Comparison of ENCODE assay signal across 8 cellular contexts in the genomic region with DNA sequence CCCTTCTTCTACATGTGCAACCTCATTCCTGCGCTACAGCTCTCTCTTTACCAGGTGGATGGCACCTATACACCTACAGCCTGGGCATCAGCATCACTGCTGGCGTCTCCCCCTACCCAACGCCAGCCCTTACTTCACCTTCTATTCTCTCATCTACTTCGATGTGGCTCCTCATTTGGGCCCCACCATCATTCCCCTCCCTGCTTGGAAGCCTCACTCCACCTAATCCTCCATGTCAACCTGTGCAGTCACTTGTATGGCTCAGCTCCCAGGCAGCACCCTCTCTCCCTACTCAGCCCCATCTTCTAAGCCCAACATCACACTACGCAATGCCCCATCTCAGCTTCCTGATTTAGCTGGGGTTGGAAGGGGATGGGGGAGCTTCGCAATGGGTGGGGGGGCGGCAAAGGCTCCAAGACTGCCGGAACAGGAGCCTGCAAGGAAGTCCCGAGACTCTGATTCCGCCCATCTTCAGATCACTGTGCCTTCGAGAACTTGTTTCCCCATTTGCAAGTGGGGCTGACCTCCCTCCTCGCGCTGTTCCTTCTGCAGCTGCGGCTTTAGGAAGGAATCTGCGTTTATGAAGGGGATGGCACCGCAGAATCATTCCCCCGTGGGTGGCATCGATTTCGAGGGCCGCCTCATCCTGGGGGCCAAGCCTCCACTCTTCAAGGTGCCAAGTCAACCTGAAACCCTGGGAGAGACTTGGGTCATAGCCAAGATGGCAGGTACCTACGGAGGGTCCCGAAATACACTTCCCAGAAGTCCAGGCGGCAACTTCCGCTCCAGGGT. TPM values are rescaled to one million over a fixed set of nuclear protein-coding genes. Genes with fewer than 3 reads are reported as not detected.
DNase-seq lines count a peak whose midpoint lies in the region; ATAC-seq and TF ChIP-seq lines count a peak whose summit lies in the region.

No MANE protein-coding gene starts in this region.

- H4K20me1 ChIP-seq in DOHH2 (ENCODE audit: control insufficient read depth, insufficient read depth, low read depth, low read length) (no peaks in the 10 kb centered on the region), fibroblast of lung (ENCODE audit: control insufficient read depth, extremely low read depth, insufficient read depth, low read length) (no peaks in the 10 kb centered on the region)

- DNase-seq in SJSA1 (ENCODE audit: low read depth in 1 of 2, low spot score in 2 of 2) (peak in 1 of 2 experiments; percentile 30), fibroblast of lung (ENCODE audit: low read depth in 2 of 2) (no peak), prostate gland (ENCODE audit: low spot score) (no peak), HT-29 (ENCODE audit: low spot score) (no peak), posterior cingulate gyrus (no peak), cerebellum (ENCODE audit: low spot score) (no peak)

- H3K9ac ChIP-seq in fibroblast of lung (ENCODE audit: insufficient read depth, low read length) = peak overlapping the region; percentile 94

- H3K4me3 ChIP-seq in DOHH2 (ENCODE audit: low read length) = peak overlapping the region; percentile 76
- peak overlapping the region; percentile 55 for H3K4me3 ChIP-seq in SJSA1
- H3K4me3 ChIP-seq in fibroblast of lung (replicated peaks in 1 of 4; ENCODE audit: control extremely low read depth in 1 of 4, insufficient read depth in 1 of 4, low read depth in 3 of 4, low read length in 4 of 4) = peak overlapping the region; percentile 58 to 91 (median 77)
- peak overlapping the region; percentile 47 to 75 for H3K4me3 ChIP-seq in prostate gland

- ATAC-seq in GM19023 (IDR thresholded peaks at IDR 0.05; ENCODE audit: unreplicated experiment) = no peak

- H3F3A ChIP-seq in DOHH2 (ENCODE audit: control insufficient read depth, insufficient read depth) = peaks cover 9% of the 10 kb centered on the region

- no peaks in the 10 kb centered on the region for H3K27me3 ChIP-seq in DOHH2 (ENCODE audit: control insufficient read depth, low read length)
- no peaks in the 10 kb centered on the region for H3K27me3 ChIP-seq in SJSA1 (replicated peaks)
- no peaks in the 10 kb centered on the region for H3K27me3 ChIP-seq in fibroblast of lung (ENCODE audit: control insufficient read depth, insufficient read depth, low read length)
- no peaks in the 10 kb centered on the region for H3K27me3 ChIP-seq in prostate gland (replicated peaks; ENCODE audit: insufficient read depth)

- no peak for TF ChIP-seq CTCF in DOHH2 (IDR thresholded peaks at IDR 0.05; ENCODE audit: low read depth, low read length, poor library complexity, severe bottlenecking)
- no peak for TF ChIP-seq CTCF in fibroblast of lung (conservative IDR thresholded peaks at IDR 0.05 in 1 of 2, IDR thresholded peaks at IDR 0.05 in 1 of 2; ENCODE audit: low read depth in 1 of 2, low read length in 2 of 2)
- no peak for TF ChIP-seq CTCF in prostate gland (IDR thresholded peaks at IDR 0.05)

- H3K27ac ChIP-seq in DOHH2 (ENCODE audit: low read depth, low read length) = peak overlapping the region; percentile 86
- peak overlapping the region; percentile 86 for H3K27ac ChIP-seq in SJSA1
- peak overlapping the region; percentile 98 for H3K27ac ChIP-seq in fibroblast of lung (ENCODE audit: insufficient read depth, low read length)
- H3K27ac ChIP-seq in prostate gland = peak overlapping the region; percentile 97 to 100

- TF ChIP-seq POLR2A in prostate gland (IDR thresholded peaks at IDR 0.05) = no peak

- no peaks in the 10 kb centered on the region for H3K9me3 ChIP-seq in DOHH2 (ENCODE audit: control insufficient read depth, insufficient read depth, low read length)
- H3K9me3 ChIP-seq in SJSA1 (replicated peaks) = no peaks in the 10 kb centered on the region
- no peaks in the 10 kb centered on the region for H3K9me3 ChIP-seq in fibroblast of lung (ENCODE audit: control insufficient read depth, insufficient read depth, low read depth, low read length)
- H3K9me3 ChIP-seq in prostate gland = no peaks in the 10 kb centered on the region

- intact Hi-C loops in prostate gland (cut with DNase I) = loop anchor here (2.0 kb wide), 1 partner anchor 13 kb away; the partner anchor contains the start of gene UBE2M
- intact Hi-C loops in posterior cingulate gyrus (cut with DNase I) = loop anchor here (2.0 kb wide), 1 partner anchor 13 kb away; the partner anchor contains the start of gene UBE2M

- peak overlapping the region; percentile 64 for H2AFZ ChIP-seq in fibroblast of lung (ENCODE audit: low read length)

- no peaks in the 10 kb centered on the region for H3K9me2 ChIP-seq in DOHH2 (replicated peaks; ENCODE audit: control insufficient read depth, low read length)

- 41% methylated on average over 24 of the region's 24 CpGs for WGBS in prostate gland

- H3K4me1 ChIP-seq in DOHH2 (ENCODE audit: control insufficient read depth, low read length) (peaks cover 23% of the 10 kb centered on the region), SJSA1 (replicated peaks) (peaks cover 15% of the 10 kb centered on the region), fibroblast of lung (ENCODE audit: control insufficient read depth, extremely low read depth, insufficient read depth, low read length) (peaks cover 11% of the 10 kb centered on the region), prostate gland (replicated peaks) (peaks cover 7% of the 10 kb centered on the region)

- H3K4me2 ChIP-seq in DOHH2 (ENCODE audit: low read length) (peak overlapping the region; percentile 99), fibroblast of lung (ENCODE audit: extremely low read depth, insufficient read depth, low read length) (peak overlapping the region; percentile 98)

- H3K79me2 ChIP-seq in DOHH2 (ENCODE audit: control insufficient read depth, low read length) (peaks cover 16% of the 10 kb centered on the region), fibroblast of lung (ENCODE audit: control insufficient read depth, insufficient read depth, low read length) (peaks cover 8% of the 10 kb centered on the region)

- H3K36me3 ChIP-seq in DOHH2 (ENCODE audit: control insufficient read depth, low read length) (peaks cover 24% of the 10 kb centered on the region), SJSA1 (peaks cover 5% of the 10 kb centered on the region), fibroblast of lung (ENCODE audit: control insufficient read depth, insufficient read depth, low read length) (peaks cover 14% of the 10 kb centered on the region), prostate gland (no peaks in the 10 kb centered on the region)

RNA-seq across cellular contexts. Expression of gene MZF1, which starts 0.9 kb away (rescaled TPM):
- 5.0 and 7.4 TPM in 2 replicates for total RNA-seq in SJSA1 (2014; rRNA removed; shearing (Covaris generic))
- 13.9 and 14.9 TPM in 2 replicates for total RNA-seq in fibroblast of lung
- 3.0 and 4.1 TPM in 2 replicates for polyA plus RNA-seq in fibroblast of lung
- 4.8 and 5.6 TPM in 2 replicates for polyA plus RNA-seq in fibroblast of lung (2012)
- 6.0 and 7.3 TPM in 2 replicates for polyA minus RNA-seq in fibroblast of lung (ENCODE audit: low replicate concordance)
- total RNA-seq in prostate gland = 10 to 100 TPM; 47.5 to 67.3 TPM
- total RNA-seq in HT-29 (2014; rRNA removed; shearing (Covaris generic)) = 92.5 and 94.8 TPM in 2 replicates
- total RNA-seq in cerebellum = 20.5 TPM

RNA-seq across cellular contexts. Expression of gene UBE2M, which starts 13.8 kb away (rescaled TPM):
- 79.2 and 109 TPM in 2 replicates for total RNA-seq in SJSA1 (2014; rRNA removed; shearing (Covaris generic))
- total RNA-seq in fibroblast of lung (52.6 and 73.7 TPM in 2 replicates), prostate gland (10 to 100 TPM; 27.7 to 44.2 TPM), cerebellum (36.0 TPM)
- 73.6 and 99.9 TPM in 2 replicates for polyA plus RNA-seq in fibroblast of lung
- 76.2 and 99.7 TPM in 2 replicates for polyA plus RNA-seq in fibroblast of lung (2012)
- polyA minus RNA-seq in fibroblast of lung (ENCODE audit: low replicate concordance) = 57.9 and 128 TPM in 2 replicates
- 201 and 242 TPM in 2 replicates for total RNA-seq in HT-29 (2014; rRNA removed; shearing (Covaris generic))

RNA-seq across cellular contexts. Expression of gene CHMP2A, which starts 17.3 kb away (rescaled TPM):
- 92.8 and 116 TPM in 2 replicates for total RNA-seq in SJSA1 (2014; rRNA removed; shearing (Covaris generic))
- 146 and 167 TPM in 2 replicates for total RNA-seq in fibroblast of lung
- polyA plus RNA-seq in fibroblast of lung = 215 and 269 TPM in 2 replicates
- 201 and 237 TPM in 2 replicates for polyA plus RNA-seq in fibroblast of lung (2012)
- polyA minus RNA-seq in fibroblast of lung (ENCODE audit: low replicate concordance) = 126 and 150 TPM in 2 replicates
- total RNA-seq in prostate gland = 100 to 1,000 TPM; 102 to 126 TPM
- total RNA-seq in HT-29 (2014; rRNA removed; shearing (Covaris generic)) = 236 and 268 TPM in 2 replicates
- 31.8 TPM for total RNA-seq in cerebellum

RNA-seq across cellular contexts. Expression of gene TRIM28, which starts 28.4 kb away (rescaled TPM):
- total RNA-seq in SJSA1 (2014; rRNA removed; shearing (Covaris generic)) = 343 and 432 TPM in 2 replicates
- total RNA-seq in fibroblast of lung = 293 and 325 TPM in 2 replicates
- polyA plus RNA-seq in fibroblast of lung = 160 and 273 TPM in 2 replicates
- 297 and 535 TPM in 2 replicates for polyA plus RNA-seq in fibroblast of lung (2012)
- 1,633 and 2,396 TPM in 2 replicates for polyA minus RNA-seq in fibroblast of lung (ENCODE audit: low replicate concordance)
- 100 to 1,000 TPM; 237 to 374 TPM for total RNA-seq in prostate gland
- 1,771 and 1,829 TPM in 2 replicates for total RNA-seq in HT-29 (2014; rRNA removed; shearing (Covaris generic))
- 207 TPM for total RNA-seq in cerebellum

RNA-seq across cellular contexts. Expression of gene ZBTB45, which starts 52.6 kb away (rescaled TPM):
- 4.2 and 4.7 TPM in 2 replicates for total RNA-seq in SJSA1 (2014; rRNA removed; shearing (Covaris generic))
- total RNA-seq in fibroblast of lung (4.9 and 5.9 TPM in 2 replicates), prostate gland (10 to 100 TPM; 22.0 to 24.0 TPM), cerebellum (7.5 TPM)
- 3.1 and 4.3 TPM in 2 replicates for polyA plus RNA-seq in fibroblast of lung
- polyA plus RNA-seq in fibroblast of lung (2012) = 8.8 and 12.9 TPM in 2 replicates
- 10.4 and 14.3 TPM in 2 replicates for polyA minus RNA-seq in fibroblast of lung (ENCODE audit: low replicate concordance)
- 25.6 and 27.4 TPM in 2 replicates for total RNA-seq in HT-29 (2014; rRNA removed; shearing (Covaris generic))
